ENCODE assay signal across 6 cellular contexts in genomic region chr2:39498176-39498575, GRCh38.
DNase-seq lines count a peak whose midpoint lies in the region; ATAC-seq, FAIRE-seq and TF ChIP-seq lines count a peak whose summit lies in the region.
"Not testable (repeated sequence)": the region's sequence is repeated elsewhere in the genome, so short reads cannot be mapped to it uniquely, and the experiment has no call there.

No MANE protein-coding gene starts in this region.

- in situ Hi-C loops in K562 (cut with MboI), result not testable (repeated sequence)

- not testable (repeated sequence) for TF ChIP-seq CTCF in HEK293 (tag by site-specific recombination; IDR thresholded peaks at IDR 0.05); K562 (IDR thresholded peaks at IDR 0.05 in 2 of 3, conservative IDR thresholded peaks at IDR 0.05 in 1 of 3; ENCODE audit: insufficient read depth in 2 of 3, low read depth in 1 of 3, low read length in 3 of 3); body of pancreas (IDR thresholded peaks at IDR 0.05); left ventricle myocardium inferior (IDR thresholded peaks at IDR 0.05; ENCODE audit: borderline replicate concordance); neural crest cell (conservative IDR thresholded peaks at IDR 0.05); vagina (IDR thresholded peaks at IDR 0.05)

- not testable (repeated sequence) for H3K4me1 ChIP-seq in HEK293 (ENCODE audit: control insufficient read depth, insufficient read depth, low read length); vagina
- peaks cover 3 to 14% of the 10 kb centered on the region in 2 experiments; a peak in 3 of 5 replicates for H3K4me1 ChIP-seq in K562 (replicated peaks in 1 of 2; ENCODE audit: control insufficient read depth in 2 of 2, insufficient read depth in 2 of 2, low read length in 2 of 2)
- H3K4me1 ChIP-seq in body of pancreas, result peaks cover 37% of the 10 kb centered on the region
- H3K4me1 ChIP-seq in left ventricle myocardium inferior, result peaks cover 68% of the 10 kb centered on the region

- not testable (repeated sequence) for TF ChIP-seq RAD21 in K562 (CRISPR knock-in tag; conservative IDR thresholded peaks at IDR 0.05 in 1 of 2, IDR thresholded peaks at IDR 0.05 in 1 of 2)

- not testable (repeated sequence) for H3K27me3 Mint-ChIP-seq in neural crest cell (ENCODE audit: low read depth)

- not testable (repeated sequence) for H3K9me3 Mint-ChIP-seq in neural crest cell

- TF ChIP-seq POLR2A in K562 (conservative IDR thresholded peaks at IDR 0.05); body of pancreas (IDR thresholded peaks at IDR 0.05); vagina (IDR thresholded peaks at IDR 0.05): not testable (repeated sequence)

- POLR2A ChIA-PET in HEK293 (lab: Yijun Ruan, JAX); K562 (lab: Yijun Ruan, JAX): not testable (repeated sequence)

- H3K9me1 ChIP-seq in K562 (ENCODE audit: control insufficient read depth, insufficient read depth, low read length), result not testable (repeated sequence)

- 53% methylated on average over 4 of the region's 5 CpGs for WGBS in K562 (ENCODE audit: insufficient coverage, low coverage, missing lambda C conversion rate)
- 90 to 97% methylated on average over 5 of the region's 5 CpGs for WGBS in body of pancreas, 2 donors

- H3K4me3 ChIP-seq in HEK293 (ENCODE audit: low read depth, low read length); K562; body of pancreas; left ventricle myocardium inferior; vagina: not testable (repeated sequence)

- not testable (repeated sequence) for DNase-seq in K562 (ENCODE audit: extremely low read depth in 1 of 4, low spot score in 3 of 4); body of pancreas; left ventricle myocardium inferior; neural crest cell (ENCODE audit: low read depth, low spot score); vagina (ENCODE audit: extremely low spot score in 2 of 2)

- ATAC-seq in K562, body of pancreas: not testable (repeated sequence)

- H3K27ac Mint-ChIP-seq in neural crest cell (ENCODE audit: unreplicated experiment), result peak overlapping the region; percentile 13

- not testable (repeated sequence) for H3K27me3 ChIP-seq in K562 (ENCODE audit: control insufficient read depth in 2 of 2, insufficient read depth in 2 of 2, low read length in 2 of 2); body of pancreas; left ventricle myocardium inferior (ENCODE audit: low read depth); vagina

- not testable (repeated sequence) for FAIRE-seq in K562 (lab: Jason Lieb, UNC)

- TF ChIP-seq EP300 in K562 (IDR thresholded peaks at IDR 0.05; ENCODE audit: low read length), result not testable (repeated sequence)

- not testable (repeated sequence) for H3K9ac ChIP-seq in K562 (ENCODE audit: insufficient read depth in 1 of 2, low read depth in 2 of 2, low read length in 2 of 2)

- H3K36me3 Mint-ChIP-seq in neural crest cell (ENCODE audit: low read depth), result not testable (repeated sequence)

- BruUV-seq in K562 (replicated peaks; lab: Mats Ljungman, UMichigan), result not testable (repeated sequence)

- not testable (repeated sequence) for H3K79me2 ChIP-seq in K562 (ENCODE audit: control insufficient read depth, insufficient read depth, low read length)

- intact Hi-C loops in K562 (cut with micrococcal nuclease); body of pancreas (cut with DNase I); vagina (cut with DNase I): not testable (repeated sequence)
- intact Hi-C loops in left ventricle myocardium inferior (cut with micrococcal nuclease), result loop anchor here (10.0 kb wide), 1 partner anchor 113 kb away; no protein-coding TSS in a partner anchor

- not testable (repeated sequence) for H3K4me3 Mint-ChIP-seq in neural crest cell

- not testable (repeated sequence) for H3K9me3 ChIP-seq in HEK293 (ENCODE audit: control insufficient read depth, insufficient read depth, low read depth, low read length); K562 (replicated peaks; ENCODE audit: control insufficient read depth, insufficient read depth, low read depth, low read length); body of pancreas; left ventricle myocardium inferior (replicated peaks); vagina

- not testable (repeated sequence) for H3K36me3 ChIP-seq in HEK293 (ENCODE audit: control insufficient read depth in 2 of 2, insufficient read depth in 1 of 2, low read length in 2 of 2); K562 (ENCODE audit: control insufficient read depth, insufficient read depth, low read length); body of pancreas (replicated peaks in 1 of 2; ENCODE audit: insufficient read depth in 1 of 2, low read depth in 2 of 2); left ventricle myocardium inferior; vagina

- not testable (repeated sequence) for H4K20me1 ChIP-seq in K562 (replicated peaks; ENCODE audit: control insufficient read depth, insufficient read depth, low read length)

- not testable (repeated sequence) for H3K27ac ChIP-seq in HEK293 (ENCODE audit: extremely low read depth, low read depth, low read length); K562 (ENCODE audit: extremely low read depth, low read depth, low read length)
- H3K27ac ChIP-seq in body of pancreas, result peak overlapping the region in 3 of 4 donors; percentile 53 to 72 (median 65)
- peak overlapping the region; percentile 52 for H3K27ac ChIP-seq in left ventricle myocardium inferior (replicated peaks)
- peak overlapping the region; percentile 27 for H3K27ac ChIP-seq in vagina

- CTCF ChIA-PET in HEK293 (lab: Yijun Ruan, JAX); K562 (lab: Yijun Ruan, JAX; ENCODE audit: low intra/inter-chr PET ratio): not testable (repeated sequence)

- not testable (repeated sequence) for H3K4me1 Mint-ChIP-seq in neural crest cell

- not testable (repeated sequence) for H2AFZ ChIP-seq in K562 (ENCODE audit: low read depth, low read length)

- not testable (repeated sequence) for H3K4me2 ChIP-seq in K562 (ENCODE audit: insufficient read depth, low read length)

TF ChIP-seq in HEK293, 187 proteins besides CTCF, POLR2A, EP300 and RAD21:
- peak; percentile 95 for TF ChIP-seq ZNF146 (tag by site-specific recombination; IDR thresholded peaks at IDR 0.05)
- 0 out of 2 replicates have a peak, but pooled peaks have one; percentile 47 for TF ChIP-seq ZNF580 (tag by site-specific recombination; IDR thresholded peaks at IDR 0.05)

TF ChIP-seq in K562, 482 proteins besides CTCF, POLR2A, EP300 and RAD21:
- TF ChIP-seq ZNF146 (CRISPR knock-in tag; IDR thresholded peaks at IDR 0.05; ENCODE audit: unreplicated experiment), result peak; percentile 89
- peak in 1 of 2 experiments; percentile 70; a peak in 2 of 4 replicates for TF ChIP-seq KDM1A (IDR thresholded peaks at IDR 0.05)
- TF ChIP-seq RBM25 (IDR thresholded peaks at IDR 0.05; ENCODE audit: low read depth, low read length, severe bottlenecking), result peak; percentile 19
- TF ChIP-seq BCOR (IDR thresholded peaks at IDR 0.05), result 0 out of 2 replicates have a peak, but pooled peaks have one; percentile 34
